Comparison of ENCODE assay signal across 24 cellular contexts in genomic region chr10:77459905-77460304, GRCh38.
"Had no signal": no experiment of that assay in that cellular context is flagged by ENCODE, and none has a peak within 500 bp of the region (broad histone marks: within the 10 kb centered on the region; RNA-seq: fewer than 3 reads in every experiment).

No MANE protein-coding gene starts in this region.

- H3K4me1 ChIP-seq: colonic mucosa, heart left ventricle, pancreas, right lobe of liver, suprapubic skin had no signal

- H2AFZ ChIP-seq: hepatocyte had no signal

- H3K9me3 ChIP-seq: colonic mucosa, esophagus muscularis mucosa, gastroesophageal sphincter, heart left ventricle, neutrophil, pancreas, right lobe of liver, suprapubic skin had no signal

- H3K27ac Mint-ChIP-seq: dendritic cell treated with granulocyte-macrophage colony-stimulating factor and Interleukin-4, amounts not matched to agents 40 ng/mL and 50 ng/mL, for 4 days; naive thymus-derived CD8-positive, alpha-beta T cell; nephron progenitor cell; stimulated activated naive B cell treated with anti-CD40 and anti-IgM and Interleukin-4, amounts not matched to agents 10 μg/mL and 1 μg/mL and 100 μg/mL, for 72 hours; stimulated activated naive CD8-positive, alpha-beta T cell treated with anti-CD3 and anti-CD28 coated beads, Interleukin-15, Interleukin-2, amounts not matched to agents 100 ng/mL and 50 ng/mL, for 24 hours; type B pancreatic cell had no signal

- H3K27me3 Mint-ChIP-seq: stimulated activated naive CD8-positive, alpha-beta T cell treated with anti-CD3 and anti-CD28 coated beads, Interleukin-15, Interleukin-2, amounts not matched to agents 100 ng/mL and 50 ng/mL, for 24 hours had no signal

- ATAC-seq: foreskin keratinocyte; gastroesophageal sphincter; heart left ventricle; left lobe of liver; naive thymus-derived CD8-positive, alpha-beta T cell; pancreas; right lobe of liver; stimulated activated naive B cell treated with anti-CD40 and anti-IgM and Interleukin-4, amounts not matched to agents 10 μg/mL and 1 μg/mL and 100 μg/mL, for 72 hours had no signal

- H3K27me3 ChIP-seq: colonic mucosa, esophagus muscularis mucosa, foreskin keratinocyte, gastroesophageal sphincter, hepatocyte, pancreas, right lobe of liver had no signal

- H3K27ac ChIP-seq: colonic mucosa, esophagus muscularis mucosa, foreskin keratinocyte, gastroesophageal sphincter, heart left ventricle, hepatocyte, neutrophil, pancreas, right lobe of liver, skin epidermis, suprapubic skin had no signal

- DNase-seq: colonic mucosa; effector CD8-positive, alpha-beta T cell; foreskin keratinocyte; heart left ventricle; kidney; midbrain; naive thymus-derived CD8-positive, alpha-beta T cell; nephron progenitor cell; pancreas; right lobe of liver; stimulated activated CD4-positive, alpha-beta T cell treated with anti-CD3 and anti-CD28 coated beads, Interleukin-15, amount 100 ng/mL, for 24 hours; stimulated activated CD4-positive, alpha-beta T cell treated with anti-CD3 and anti-CD28 coated beads, Interleukin-2, amount 100 ng/mL, for 48 hours; stimulated activated naive B cell treated with anti-CD40 and anti-IgM and Interleukin-4, amounts not matched to agents 10 μg/mL and 1 μg/mL and 100 μg/mL, for 72 hours had no signal

- H3K4me2 ChIP-seq: hepatocyte had no signal

- H3K4me3 ChIP-seq: colonic mucosa, esophagus muscularis mucosa, gastroesophageal sphincter, heart left ventricle, hepatocyte, pancreas, right lobe of liver, skin epidermis, suprapubic skin had no signal

- H3K36me3 ChIP-seq: colonic mucosa, esophagus muscularis mucosa, gastroesophageal sphincter, heart left ventricle, neutrophil, pancreas, right lobe of liver, suprapubic skin had no signal

- H3K9me3 Mint-ChIP-seq: dendritic cell treated with granulocyte-macrophage colony-stimulating factor and Interleukin-4, amounts not matched to agents 40 ng/mL and 50 ng/mL, for 4 days; nephron progenitor cell; stimulated activated naive B cell treated with anti-CD40 and anti-IgM and Interleukin-4, amounts not matched to agents 10 μg/mL and 1 μg/mL and 100 μg/mL, for 72 hours; stimulated activated naive CD8-positive, alpha-beta T cell treated with anti-CD3 and anti-CD28 coated beads, Interleukin-15, Interleukin-2, amounts not matched to agents 100 ng/mL and 50 ng/mL, for 24 hours; type B pancreatic cell had no signal

- H3K36me3 Mint-ChIP-seq: naive thymus-derived CD8-positive, alpha-beta T cell; stimulated activated naive B cell treated with anti-CD40 and anti-IgM and Interleukin-4, amounts not matched to agents 10 μg/mL and 1 μg/mL and 100 μg/mL, for 72 hours; type B pancreatic cell had no signal

- H3K79me2 ChIP-seq: hepatocyte had no signal

- FAIRE-seq: endothelial cell of umbilical vein, kidney, pancreas had no signal

- H3K4me3 Mint-ChIP-seq: dendritic cell treated with granulocyte-macrophage colony-stimulating factor and Interleukin-4, amounts not matched to agents 40 ng/mL and 50 ng/mL, for 4 days; naive thymus-derived CD8-positive, alpha-beta T cell; nephron progenitor cell; stimulated activated naive B cell treated with anti-CD40 and anti-IgM and Interleukin-4, amounts not matched to agents 10 μg/mL and 1 μg/mL and 100 μg/mL, for 72 hours; stimulated activated naive CD8-positive, alpha-beta T cell treated with anti-CD3 and anti-CD28 coated beads, Interleukin-15, Interleukin-2, amounts not matched to agents 100 ng/mL and 50 ng/mL, for 24 hours; type B pancreatic cell had no signal
